In the genomic region with DNA sequence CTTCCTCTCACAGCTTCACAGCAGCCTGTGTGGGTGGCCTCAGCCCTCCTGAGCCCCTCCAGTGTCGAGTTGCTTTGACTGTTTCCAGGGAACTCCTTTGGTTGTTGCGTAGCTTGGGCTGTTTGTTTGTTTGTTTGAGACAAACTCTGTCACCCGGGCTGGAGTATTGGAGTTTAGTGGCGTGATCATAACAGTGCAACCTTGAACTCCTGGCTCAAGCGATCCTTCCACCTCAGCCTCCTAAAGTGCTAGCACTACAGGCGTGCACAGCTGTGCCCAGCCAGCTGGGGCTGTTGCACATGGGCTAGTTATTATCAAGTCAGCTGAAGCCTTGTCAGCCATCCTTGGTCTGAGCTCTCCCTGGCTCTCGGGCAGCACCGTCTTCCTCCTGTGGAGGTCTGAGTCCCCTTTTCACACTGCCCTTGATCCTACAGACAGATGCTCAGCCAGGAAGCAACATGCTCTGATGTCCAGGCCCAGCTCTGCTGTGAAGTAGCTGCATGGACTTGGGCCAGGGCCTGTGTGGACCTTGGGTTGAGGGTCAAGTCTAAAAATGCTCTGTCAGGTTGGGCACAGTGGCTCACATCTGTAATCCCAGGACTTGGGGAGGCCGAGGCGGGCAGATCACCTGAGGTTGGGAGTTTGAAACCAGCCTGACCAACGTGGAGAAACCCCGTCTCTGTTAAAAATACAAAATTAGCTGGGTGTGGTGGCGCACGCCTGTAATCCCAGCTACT, we compare ENCODE assay signal across 18 cellular contexts. TPM values are rescaled to one million over a fixed set of nuclear protein-coding genes. Genes with fewer than 3 reads are reported as not detected.
A peak's percentile ranks its signal among the peaks of the same experiment; 100 is the strongest.
DNase-seq lines count a peak whose midpoint lies in the region; ATAC-seq and TF ChIP-seq lines count a peak whose summit lies in the region.
"Had no signal": no experiment of that assay in that cellular context is flagged by ENCODE, and none has a peak within 500 bp of the region (broad histone marks: within the 10 kb centered on the region; RNA-seq: fewer than 3 reads in every experiment).

No MANE protein-coding gene starts in this region.

- peaks cover 100% of the 10 kb centered on the region for H4K20me1 ChIP-seq in BLaER1

- TF ChIP-seq CTCF in HFFc6 (IDR thresholded peaks at IDR 0.05) (no peak), nephron (IDR thresholded peaks at IDR 0.05; ENCODE audit: unreplicated experiment in 3 of 3) (no peak)

- no peak overlapping the region; the same call in 1 of the 2 replicates for H3K9ac ChIP-seq in BLaER1

- H3K27me3 Mint-ChIP-seq in HFFc6 (ENCODE audit: insufficient read depth) (no peaks in the 10 kb centered on the region; the same call in 1 of the 2 replicates), nephron (ENCODE audit: low read depth) (no peaks in the 10 kb centered on the region)

- H3K4me3 ChIP-seq in BLaER1 (no peak overlapping the region), ectodermal cell (ENCODE audit: insufficient read depth, low read depth, low read length) (no peak overlapping the region)
- H3K4me3 ChIP-seq: SJSA1, spleen, stomach had no signal

- H3K4me1 ChIP-seq in BLaER1, result peaks cover 95% of the 10 kb centered on the region
- H3K4me1 ChIP-seq in ectodermal cell (ENCODE audit: control insufficient read depth, insufficient read depth, low read length), result peaks cover 23% of the 10 kb centered on the region

- 92 to 95% methylated on average over 14 of the region's 14 CpGs for WGBS in ectodermal cell, 2 experiments

- ATAC-seq in GM19035 (IDR thresholded peaks at IDR 0.05; ENCODE audit: unreplicated experiment), result no peak

- H3K9me3 ChIP-seq in BLaER1 (no peaks in the 10 kb centered on the region), ectodermal cell (ENCODE audit: control insufficient read depth, low read length) (no peaks in the 10 kb centered on the region)
- H3K9me3 ChIP-seq: SJSA1, spleen, stomach had no signal

- H3K4me1 Mint-ChIP-seq in HFFc6 (ENCODE audit: low read depth) (peaks cover 26% of the 10 kb centered on the region), nephron (peaks cover 46% of the 10 kb centered on the region)

- H3K27ac Mint-ChIP-seq in HFFc6 (peak overlapping the region; percentile 32; the same call in 1 of the 2 replicates), nephron (peak overlapping the region in 2 of 3 experiments; percentile 63 to 73)

- H3K4me2 ChIP-seq in BLaER1, result peak overlapping the region; percentile 100

- H3K4me3 Mint-ChIP-seq in HFFc6, result no peak overlapping the region
- H3K4me3 Mint-ChIP-seq in nephron, result no peak overlapping the region

- H3K27me3 ChIP-seq in BLaER1, result no peaks in the 10 kb centered on the region
- H3K27me3 ChIP-seq in ectodermal cell (ENCODE audit: control insufficient read depth, insufficient read depth, low read length, poor library complexity, severe bottlenecking), result no peaks in the 10 kb centered on the region
- H3K27me3 ChIP-seq: SJSA1, spleen, stomach had no signal

- H3K27ac ChIP-seq in BLaER1, result peak overlapping the region; percentile 61; the same call in 1 of the 2 replicates
- peak overlapping the region; percentile 55 for H3K27ac ChIP-seq in ectodermal cell (ENCODE audit: insufficient read depth, low read depth, low read length, poor library complexity, severe bottlenecking)
- H3K27ac ChIP-seq: HL-60, SJSA1, stomach had no signal

- no peaks in the 10 kb centered on the region for H3K9me3 Mint-ChIP-seq in HFFc6
- no peaks in the 10 kb centered on the region for H3K9me3 Mint-ChIP-seq in nephron

- H3K36me3 Mint-ChIP-seq in HFFc6 (ENCODE audit: low read depth) (peaks cover 10% of the 10 kb centered on the region), nephron (ENCODE audit: low read depth) (peaks cover 3% of the 10 kb centered on the region)

- H3K36me3 ChIP-seq in BLaER1, result peaks cover 53% of the 10 kb centered on the region
- H3K36me3 ChIP-seq in ectodermal cell (ENCODE audit: control insufficient read depth, insufficient read depth, low read length), result no peaks in the 10 kb centered on the region

- DNase-seq in HFFc6, result no peak
- no peak for DNase-seq in NCI-H187 treated with DMSO at 0.1 percent for 48 hours (lab: John Stamatoyannopoulos, UW)
- no peak for DNase-seq in NCI-H446 (lab: John Stamatoyannopoulos, UW)
- DNase-seq in SK-N-DZ (ENCODE audit: low spot score), result no peak
- DNase-seq: activated CD4-positive, alpha-beta T cell treated with anti-CD3 and anti-CD28 coated beads, Interleukin-2, amount 50 U/mL, for 1 hour; activated T-cell treated with anti-CD3 and anti-CD28 coated beads, Interleukin-2, amount 50 U/mL, for 48 hours; amniotic stem cell; DMS 273 treated with DMSO at 0.1 percent for 48 hours; NCI-H1436 treated with DMSO at 0.1 percent for 48 hours; NCI-H345; spleen; stomach had no signal

RNA-seq across cellular contexts. Expression of gene DOT1L, which starts 10.3 kb away (rescaled TPM):
- 10 to 100 TPM; 18.5 to 22.9 (median 21.3) TPM for total RNA-seq in HFFc6 (2021; fragmentation: NEBNext Ultra II Directional; extraction: Animal tissue kit (Norgen Biotek cat#: 25700))
- 80.9 TPM for polyA plus RNA-seq in ectodermal cell (2013, experiment 1 of 4)
- 81.3 TPM for polyA plus RNA-seq in ectodermal cell (2013, experiment 2 of 4)
- polyA plus RNA-seq in ectodermal cell (2013, experiment 3 of 4), result 66.7 TPM
- 70.0 TPM for polyA plus RNA-seq in ectodermal cell (2013, experiment 4 of 4)
- 14.9 and 22.7 TPM in 2 replicates for polyA plus RNA-seq in SK-N-DZ (2014; cell fraction: cytosol; rRNA removed)
- 73.6 and 154 TPM in 2 replicates for polyA plus RNA-seq in SK-N-DZ (2014; cell fraction: nucleus; rRNA removed)

RNA-seq across cellular contexts. Expression of gene AP3D1, which starts 22.6 kb away (rescaled TPM):
- total RNA-seq in HFFc6 (2021; fragmentation: NEBNext Ultra II Directional; extraction: Animal tissue kit (Norgen Biotek cat#: 25700)), result 100 to 1,000 TPM; 139 to 169 (median 151) TPM
- polyA plus RNA-seq in ectodermal cell (2013, experiment 1 of 4), result 169 TPM
- polyA plus RNA-seq in ectodermal cell (2013, experiment 2 of 4), result 160 TPM
- 107 TPM for polyA plus RNA-seq in ectodermal cell (2013, experiment 3 of 4)
- 117 TPM for polyA plus RNA-seq in ectodermal cell (2013, experiment 4 of 4)
- polyA plus RNA-seq in SK-N-DZ (2014; cell fraction: cytosol; rRNA removed), result 50.3 and 54.1 TPM in 2 replicates
- polyA plus RNA-seq in SK-N-DZ (2014; cell fraction: nucleus; rRNA removed), result 93.0 and 103 TPM in 2 replicates
